28 cellular contexts compared by ENCODE assay signal in genomic region chr16:84917492-84917891, GRCh38.
"Had no signal": no experiment of that assay in that cellular context is flagged by ENCODE, and none has a peak within 500 bp of the region (broad histone marks: within the 10 kb centered on the region; RNA-seq: fewer than 3 reads in every experiment).

No MANE protein-coding gene starts in this region.

- H3K36me3 ChIP-seq: ascending aorta, cardiac muscle cell, gastroesophageal sphincter, pancreas, prostate gland, spleen, transverse colon had no signal

- H3K4me1 Mint-ChIP-seq: activated CD4-positive, alpha-beta T cell treated with anti-CD3 and anti-CD28 coated beads, Interleukin-2, amount 10 ng/mL, durations not matched to agents 24 days and 14 days; activated naive CD4-positive, alpha-beta T cell treated with anti-CD3 and anti-CD28 coated beads, Interleukin-2, amount 10 ng/mL, durations not matched to agents 7 days and 5 days; activated naive CD8-positive, alpha-beta T cell treated with anti-CD3 and anti-CD28 coated beads, Interleukin-2, amount 10 ng/mL, durations not matched to agents 7 days and 5 days had no signal

- H3K36me3 Mint-ChIP-seq: activated CD4-positive, alpha-beta memory T cell treated with anti-CD3 and anti-CD28 coated beads for 36 hours; activated naive CD4-positive, alpha-beta T cell treated with anti-CD3 and anti-CD28 coated beads, Interleukin-2, amount 10 ng/mL, durations not matched to agents 7 days and 5 days; activated naive CD8-positive, alpha-beta T cell treated with anti-CD3 and anti-CD28 coated beads, Interleukin-2, amount 10 ng/mL, durations not matched to agents 7 days and 5 days; brain had no signal

- H3K9me3 Mint-ChIP-seq: activated CD4-positive, alpha-beta memory T cell treated with anti-CD3 and anti-CD28 coated beads for 36 hours; activated CD4-positive, alpha-beta T cell treated with anti-CD3 and anti-CD28 coated beads, Interleukin-2, amount 10 ng/mL, durations not matched to agents 24 days and 14 days; activated naive CD4-positive, alpha-beta T cell treated with anti-CD3 and anti-CD28 coated beads, Interleukin-2, amount 10 ng/mL, durations not matched to agents 7 days and 5 days; activated naive CD8-positive, alpha-beta T cell treated with anti-CD3 and anti-CD28 coated beads, Interleukin-2, amount 10 ng/mL, durations not matched to agents 7 days and 5 days; effector memory CD8-positive, alpha-beta T cell; naive B cell; T-helper 1 cell treated with Interleukin-12 subunit alpha and Interleukin-12 subunit beta and Interleukin-4 antibody, amounts not matched to agents 30 μg/mL and 1 μg/mL, for 36 hours had no signal

- ATAC-seq: activated CD4-positive, CD25-positive, alpha-beta regulatory T cell treated with anti-CD3 and anti-CD28 coated beads, Interleukin-2, amount 50 U/mL, for 24 hours; effector memory CD8-positive, alpha-beta T cell; gastroesophageal sphincter; pancreas had no signal

- DNase-seq: activated CD4-positive, alpha-beta memory T cell treated with anti-CD3 and anti-CD28 coated beads for 36 hours; activated CD4-positive, alpha-beta T cell treated with anti-CD3 and anti-CD28 coated beads, Interleukin-2, amount 10 ng/mL, durations not matched to agents 24 days and 14 days; activated CD8-positive, alpha-beta memory T cell treated with anti-CD3 and anti-CD28 coated beads, Interleukin-2, amount 50 U/mL, for 4 hours; activated gamma-delta T cell; activated naive CD4-positive, alpha-beta T cell treated with anti-CD3 and anti-CD28 coated beads, Interleukin-2, amount 10 ng/mL, durations not matched to agents 7 days and 5 days; activated naive CD8-positive, alpha-beta T cell treated with anti-CD3 and anti-CD28 coated beads, Interleukin-2, amount 10 ng/mL, durations not matched to agents 7 days and 5 days; activated T-cell treated with anti-CD3 and anti-CD28 coated beads, Interleukin-2, amount 50 U/mL, for 1 hour; cerebellar nuclear complex; effector memory CD8-positive, alpha-beta T cell; erythroblast; mesendoderm; naive B cell; pancreas; spleen; stimulated activated naive CD4-positive, alpha-beta T cell treated with Interleukin-2 at 50 U/mL for 16 hours; T-helper 9 cell; testis; transverse colon had no signal

- H3K9me3 ChIP-seq: ascending aorta, gastroesophageal sphincter, pancreas, prostate gland, spleen, testis, transverse colon had no signal

- H3K27ac ChIP-seq: ascending aorta, cardiac muscle cell, coronary artery, pancreas, spleen, VCaP had no signal

- H3K27ac Mint-ChIP-seq: activated CD4-positive, alpha-beta memory T cell treated with anti-CD3 and anti-CD28 coated beads for 36 hours; activated CD4-positive, alpha-beta T cell treated with anti-CD3 and anti-CD28 coated beads, Interleukin-2, amount 10 ng/mL, durations not matched to agents 24 days and 14 days; activated naive CD4-positive, alpha-beta T cell treated with anti-CD3 and anti-CD28 coated beads, Interleukin-2, amount 10 ng/mL, durations not matched to agents 7 days and 5 days; activated naive CD8-positive, alpha-beta T cell treated with anti-CD3 and anti-CD28 coated beads, Interleukin-2, amount 10 ng/mL, durations not matched to agents 7 days and 5 days; effector memory CD8-positive, alpha-beta T cell; naive B cell; T-helper 1 cell treated with Interleukin-12 subunit alpha and Interleukin-12 subunit beta and Interleukin-4 antibody, amounts not matched to agents 30 μg/mL and 1 μg/mL, for 36 hours had no signal

- H3K27me3 ChIP-seq: ascending aorta, gastroesophageal sphincter, pancreas, testis had no signal

- H3K4me1 ChIP-seq: pancreas had no signal

- H3K4me3 Mint-ChIP-seq: activated CD4-positive, alpha-beta memory T cell treated with anti-CD3 and anti-CD28 coated beads for 36 hours; activated CD4-positive, alpha-beta T cell treated with anti-CD3 and anti-CD28 coated beads, Interleukin-2, amount 10 ng/mL, durations not matched to agents 24 days and 14 days; activated naive CD4-positive, alpha-beta T cell treated with anti-CD3 and anti-CD28 coated beads, Interleukin-2, amount 10 ng/mL, durations not matched to agents 7 days and 5 days; activated naive CD8-positive, alpha-beta T cell treated with anti-CD3 and anti-CD28 coated beads, Interleukin-2, amount 10 ng/mL, durations not matched to agents 7 days and 5 days; effector memory CD8-positive, alpha-beta T cell; naive B cell; T-helper 1 cell treated with Interleukin-12 subunit alpha and Interleukin-12 subunit beta and Interleukin-4 antibody, amounts not matched to agents 30 μg/mL and 1 μg/mL, for 36 hours had no signal

- H3K4me3 ChIP-seq: ascending aorta, cardiac muscle cell, coronary artery, gastroesophageal sphincter, lung, pancreas, prostate gland, spleen, testis, transverse colon had no signal
